In genomic region chr6:8435093-8435844, GRCh38 we compare ENCODE assay signal across 8 cellular contexts. TPM values are rescaled to one million over a fixed set of nuclear protein-coding genes. Genes with fewer than 3 reads are reported as not detected.
DNase-seq lines count a peak whose midpoint lies in the region; ATAC-seq and TF ChIP-seq lines count a peak whose summit lies in the region.

TSS of gene SLC35B3 (minus strand) at chr6:8435545.

- peaks cover 47% of the 10 kb centered on the region for H3K79me2 ChIP-seq in hepatocyte

- no peaks in the 10 kb centered on the region for H3K9me2 ChIP-seq in hepatocyte (replicated peaks; ENCODE audit: insufficient read depth)

- WGBS in hepatocyte (ENCODE audit: low lambda C conversion rate, missing lambda C conversion rate) = 3% methylated on average over 54 of the region's 62 CpGs
- WGBS in aorta, 2 donors = 0 to 1% methylated on average over 57 to 62 of the region's 62 CpGs

- peak within 1 kb of the TSS; percentile 86 for H3K4me2 ChIP-seq in hepatocyte

- H3K4me1 ChIP-seq in hepatocyte (ENCODE audit: insufficient read depth) (peaks cover 20% of the 10 kb centered on the region), aorta (ENCODE audit: control insufficient read depth in 1 of 2, insufficient read depth in 2 of 2, low read length in 2 of 2) (no peaks in the 10 kb centered on the region)

- peak within 1 kb of the TSS; percentile 97 for H3K27ac ChIP-seq in hepatocyte
- H3K27ac ChIP-seq in aorta (ENCODE audit: low read depth in 1 of 2, low read length in 2 of 2) = peak within 1 kb of the TSS; percentile 4 to 81

- no peaks in the 10 kb centered on the region for H3K27me3 ChIP-seq in hepatocyte
- H3K27me3 ChIP-seq in aorta (ENCODE audit: control insufficient read depth in 1 of 2, insufficient read depth in 2 of 2, low read length in 1 of 2) = no peaks in the 10 kb centered on the region

- intact Hi-C loops in aorta (cut with DNase I) = loop anchor here in 1 of 2 donors (10.0 kb wide), 1 partner anchor 530 kb away; no protein-coding TSS in a partner anchor

- H3K9me3 ChIP-seq in hepatocyte (ENCODE audit: low read depth) (no peaks in the 10 kb centered on the region), aorta (ENCODE audit: control insufficient read depth, low read length) (no peaks in the 10 kb centered on the region)

- H3K4me3 ChIP-seq in hepatocyte (peak within 1 kb of the TSS; percentile 84), aorta (ENCODE audit: low read length in 2 of 2) (peak within 1 kb of the TSS; percentile 85 to 99)

- peak; percentile 96 for DNase-seq in NCI-H2081 (lab: John Stamatoyannopoulos, UW)
- DNase-seq in T-helper 9 cell = peak; percentile 96
- DNase-seq in astrocyte of the hippocampus (ENCODE audit: low read depth, low spot score) = peak; percentile 98
- DNase-seq in hepatocyte (ENCODE audit: low spot score) = peak; percentile 98
- DNase-seq in renal cortical epithelial cell (ENCODE audit: low read depth) = peak; percentile 68
- DNase-seq in aorta = peak; percentile 97 to 99

- ATAC-seq in GM18517 (IDR thresholded peaks at IDR 0.05; ENCODE audit: unreplicated experiment) (peak; percentile 97), HG03039 (IDR thresholded peaks at IDR 0.05; ENCODE audit: unreplicated experiment) (peak; percentile 95), aorta (ENCODE audit: low FRiP score) (peak; percentile 100)

- H4K20me1 ChIP-seq in hepatocyte (ENCODE audit: insufficient read depth, poor library complexity, severe bottlenecking) = peaks cover 10% of the 10 kb centered on the region

- H2AFZ ChIP-seq in hepatocyte = peak within 1 kb of the TSS; percentile 99

- H3K36me3 ChIP-seq in hepatocyte (replicated peaks; ENCODE audit: insufficient read depth, low read depth) = no peaks in the 10 kb centered on the region
- H3K36me3 ChIP-seq in aorta (ENCODE audit: control insufficient read depth in 1 of 2, insufficient read depth in 2 of 2, low read length in 1 of 2) = no peaks in the 10 kb centered on the region

- no peak for TF ChIP-seq CTCF in hepatocyte (IDR thresholded peaks at IDR 0.05; ENCODE audit: poor library complexity)

RNA-seq across cellular contexts. Expression of gene SLC35B3, which starts in this region (rescaled TPM):
- 29.1 and 31.5 TPM in 2 replicates for total RNA-seq in hepatocyte
- polyA plus RNA-seq in hepatocyte = 31.5 and 38.8 TPM in 2 replicates
- 23.4 and 54.2 TPM in 2 replicates for total RNA-seq in renal cortical epithelial cell
- total RNA-seq in aorta = 10 to 100 TPM; 17.2 to 17.8 TPM
- 10 to 100 TPM; 18.9 to 22.4 TPM for polyA plus RNA-seq in aorta

Comparison
In these comparisons a context has a peak if more than half of its experiments do, and no peak if none do; other contexts are left out.
1. Peak in every context shown above with its lines: DNase-seq, ATAC-seq, H3K4me3 ChIP-seq and H3K27ac ChIP-seq.